ENCODE assay signal across 8 cellular contexts in genomic region chr11:117907276-117908110, GRCh38. TPM values are rescaled to one million over a fixed set of nuclear protein-coding genes. Genes with fewer than 3 reads are reported as not detected.
DNase-seq lines count a peak whose midpoint lies in the region; ATAC-seq and TF ChIP-seq lines count a peak whose summit lies in the region.

No MANE protein-coding gene starts in this region.

- H3K9ac ChIP-seq in duodenal mucosa (ENCODE audit: low read depth in 1 of 2, low read length in 2 of 2), result peak overlapping the region; percentile 44 to 48

- WGBS in lower leg skin, 2 donors, result 27% methylated on average over 19 to 23 of the region's 24 CpGs

- H3K27ac ChIP-seq in duodenal mucosa (ENCODE audit: low read depth, low read length), result no peak overlapping the region

- TF ChIP-seq CTCF in lower leg skin (IDR thresholded peaks at IDR 0.05), result no peak

- H3K36me3 ChIP-seq in duodenal mucosa (ENCODE audit: control insufficient read depth in 1 of 2, insufficient read depth in 2 of 2, low read length in 2 of 2), result no peaks in the 10 kb centered on the region

- DNase-seq in Ammon's horn (ENCODE audit: low spot score), result peak; percentile 84
- DNase-seq in HCEC 1CT, result peak; percentile 83
- DNase-seq in NCI-H526 (lab: John Stamatoyannopoulos, UW), result peak; percentile 95 to 98
- peak; percentile 46 for DNase-seq in activated CD4-positive, alpha-beta T cell treated with anti-CD3 and anti-CD28 coated beads, Interleukin-2, amount 50 U/mL, for 1 hour
- peak; percentile 87 to 95 for DNase-seq in lower leg skin (ENCODE audit: low spot score in 2 of 2)
- DNase-seq in stimulated activated CD4-positive, alpha-beta T cell treated with anti-CD3 and anti-CD28 coated beads, TNF-alpha, amount 100 ng/mL, for 24 hours (ENCODE audit: low read depth in 3 of 3), result peak; percentile 25 to 69 (median 35)

- no peaks in the 10 kb centered on the region for H3K27me3 ChIP-seq in duodenal mucosa (ENCODE audit: control insufficient read depth in 1 of 2, insufficient read depth in 2 of 2, low read length in 2 of 2)

- ATAC-seq in HG03045 (IDR thresholded peaks at IDR 0.05; ENCODE audit: unreplicated experiment), result no peak

- H3K9me3 ChIP-seq in duodenal mucosa (ENCODE audit: control insufficient read depth in 1 of 2, low read length in 2 of 2), result no peaks in the 10 kb centered on the region

- intact Hi-C loops in lower leg skin (cut with DNase I; ENCODE audit: low total_unique reads), result no loop called here

- no peak for TF ChIP-seq POLR2A in lower leg skin (IDR thresholded peaks at IDR 0.05)

- H3K4me3 ChIP-seq in duodenal mucosa (ENCODE audit: low read depth in 1 of 2, low read length in 2 of 2) (peak overlapping the region; percentile 37 to 42), lower leg skin (ENCODE audit: low read depth, poor library complexity, severe bottlenecking) (no peak overlapping the region)

- H3K4me1 ChIP-seq in duodenal mucosa (ENCODE audit: control insufficient read depth in 1 of 2, insufficient read depth in 2 of 2, low read length in 2 of 2), result peaks cover 7 to 31% of the 10 kb centered on the region in 2 donors

RNA-seq across cellular contexts. Expression of gene TMPRSS13, which starts 21.7 kb away (rescaled TPM):
- 100 to 1,000 TPM; 100 to 171 (median 127) TPM for total RNA-seq in lower leg skin

RNA-seq across cellular contexts. Expression of gene FXYD6, which starts 31.0 kb away (rescaled TPM):
- total RNA-seq in lower leg skin, result 10 to 100 TPM in 3 of 4 donors, 1 to 10 TPM in 1; 7.0 to 27.0 (median 20.1) TPM

Comparison
In these comparisons a context has a peak if more than half of its experiments do, and no peak if none do; other contexts are left out.
1. DNase-seq: peak in every context shown above with its lines; median percentile 96 in NCI-H526; 91 in lower leg skin; 84 in Ammon's horn; 83 in HCEC 1CT; 46 in activated CD4-positive, alpha-beta T cell treated with anti-CD3 and anti-CD28 coated beads, Interleukin-2, amount 50 U/mL, for 1 hour; 35 in stimulated activated CD4-positive, alpha-beta T cell treated with anti-CD3 and anti-CD28 coated beads, TNF-alpha, amount 100 ng/mL, for 24 hours.